1 cellular context compared by ENCODE assay signal in the genomic region with DNA sequence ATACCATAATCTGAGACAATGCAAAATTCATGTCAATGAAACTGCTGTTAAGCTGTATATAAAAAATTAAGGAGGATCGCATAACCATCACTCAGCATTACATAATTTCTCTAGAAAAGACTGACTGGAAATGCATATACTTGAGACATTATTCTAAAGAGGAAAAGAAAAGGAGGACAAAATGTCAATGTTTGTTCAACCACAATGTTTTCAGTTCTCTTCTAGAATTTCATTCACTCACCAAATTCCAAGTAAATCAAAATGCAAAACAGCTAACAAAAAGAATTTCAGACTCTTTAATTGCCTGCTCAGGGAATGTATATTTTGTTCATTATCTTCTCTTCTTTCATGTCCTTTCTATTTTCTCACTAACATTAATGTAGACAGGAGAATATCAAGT.
TF ChIP-seq lines count a peak whose summit lies in the region.

No MANE protein-coding gene starts in this region.

TF ChIP-seq in IMR-90, 13 proteins besides CTCF, POLR2A, EP300 and RAD21 (continued from another document):
- no peak for TF ChIP-seq SMC3 (IDR thresholded peaks at IDR 0.05; ENCODE audit: low read depth, low read length)
